ENCODE assay signal across 9 cellular contexts in genomic region chr20:50380697-50381040, GRCh38.
DNase-seq lines count a peak whose midpoint lies in the region; ATAC-seq and TF ChIP-seq lines count a peak whose summit lies in the region.
"Had no signal": no experiment of that assay in that cellular context is flagged by ENCODE, and none has a peak within 500 bp of the region (broad histone marks: within the 10 kb centered on the region; RNA-seq: fewer than 3 reads in every experiment).

No MANE protein-coding gene starts in this region.

- no peaks in the 10 kb centered on the region for H3K9me3 ChIP-seq in OCI-LY7 (ENCODE audit: low read length)
- no peaks in the 10 kb centered on the region for H3K9me3 ChIP-seq in prostate gland

- BruUV-seq in OCI-LY7 (replicated peaks; lab: Mats Ljungman, UMichigan) = no TSS peak

- H3K36me3 ChIP-seq in OCI-LY7 (ENCODE audit: insufficient read depth, low read length) (no peaks in the 10 kb centered on the region), prostate gland (no peaks in the 10 kb centered on the region)

- H3K9me2 ChIP-seq in OCI-LY7 (ENCODE audit: insufficient read depth, low read length) = no peaks in the 10 kb centered on the region

- WGBS in prostate gland = 21% methylated on average over 5 of the region's 5 CpGs

- H3K4me2 ChIP-seq in OCI-LY7 (ENCODE audit: low read length) = no peak overlapping the region

- no peak for ATAC-seq in HG02588 (IDR thresholded peaks at IDR 0.05; ENCODE audit: unreplicated experiment)
- ATAC-seq in HG03108 (IDR thresholded peaks at IDR 0.05; ENCODE audit: unreplicated experiment) = no peak

- DNase-seq in ELR (ENCODE audit: low read depth) (peak; percentile 66), OCI-LY7 (ENCODE audit: low spot score) (peak; percentile 16), epithelial cell of proximal tubule (ENCODE audit: low read depth) (no peak), prostate gland (ENCODE audit: low spot score) (peak; percentile 44), NCI-H748 treated with DMSO at 0.1 percent for 48 hours (lab: John Stamatoyannopoulos, UW) (no peak)
- no peak for DNase-seq in activated T-cell treated with anti-CD3 and anti-CD28 coated beads, Interleukin-2, amount 50 U/mL, for 48 hours

- POLR2A ChIA-PET in OCI-LY7 (lab: Charles Lee) = no interaction called here

- peaks cover 10% of the 10 kb centered on the region for H3K4me1 ChIP-seq in OCI-LY7 (ENCODE audit: insufficient read depth, low read length, poor library complexity, severe bottlenecking)
- peaks cover 8% of the 10 kb centered on the region for H3K4me1 ChIP-seq in prostate gland (replicated peaks)

- TF ChIP-seq POLR2A in prostate gland (IDR thresholded peaks at IDR 0.05) = no peak

- no peak overlapping the region for H3K4me3 ChIP-seq in OCI-LY7 (ENCODE audit: low read depth, low read length, poor library complexity, severe bottlenecking)
- no peak overlapping the region for H3K4me3 ChIP-seq in epithelial cell of proximal tubule (ENCODE audit: low read depth, low read length)
- no peak overlapping the region for H3K4me3 ChIP-seq in prostate gland

- TF ChIP-seq CTCF in OCI-LY7 (conservative IDR thresholded peaks at IDR 0.05; ENCODE audit: low read length) (peak; percentile 64), epithelial cell of proximal tubule (conservative IDR thresholded peaks at IDR 0.05; ENCODE audit: low read depth, low read length) (peak; percentile 40), prostate gland (IDR thresholded peaks at IDR 0.05) (peak; percentile 20 to 66 (median 44))

- H2AFZ ChIP-seq in OCI-LY7 (ENCODE audit: low read length) = no peak overlapping the region

- no peak overlapping the region for H3K27ac ChIP-seq in OCI-LY7 (ENCODE audit: low read depth, low read length, poor library complexity, severe bottlenecking)
- peak overlapping the region; percentile 73 to 80 for H3K27ac ChIP-seq in prostate gland
- H3K27ac ChIP-seq: epithelial cell of prostate had no signal

- no peaks in the 10 kb centered on the region for H4K20me1 ChIP-seq in OCI-LY7 (ENCODE audit: insufficient read depth, low read length)

- intact Hi-C loops in OCI-LY7 (cut with micrococcal nuclease; ENCODE audit: unreplicated experiment) = no loop called here
- intact Hi-C loops in prostate gland (cut with DNase I) = loop anchor here (2.0 to 5.0 kb wide), 2 partner anchors 82 to 190 kb away; partner anchors contain the start of gene CEBPB

- CTCF ChIA-PET in OCI-LY7 (lab: Charles Lee; ENCODE audit: unreplicated experiment) = no interaction called here

- no peaks in the 10 kb centered on the region for H3K79me2 ChIP-seq in OCI-LY7 (ENCODE audit: insufficient read depth, low read depth, low read length)

- no peaks in the 10 kb centered on the region for H3K27me3 ChIP-seq in prostate gland (replicated peaks; ENCODE audit: insufficient read depth)

Comparison
In these comparisons a context has a peak if more than half of its experiments do, and no peak if none do; other contexts are left out.
1. DNase-seq: peak in ELR (single experiment), OCI-LY7 (single experiment) and prostate gland (single experiment); none in epithelial cell of proximal tubule (single experiment), NCI-H748 treated with DMSO at 0.1 percent for 48 hours (single experiment) and activated T-cell treated with anti-CD3 and anti-CD28 coated beads, Interleukin-2, amount 50 U/mL, for 48 hours (0 of 2).
2. Peak in every context shown above with its lines, with median percentiles within 50 percentile points of each other: CTCF ChIP-seq.